In genomic region chr11:119095066-119095880, GRCh38 we compare ENCODE assay signal across 8 cellular contexts. TPM values are rescaled to one million over a fixed set of nuclear protein-coding genes. Genes with fewer than 3 reads are reported as not detected.
DNase-seq lines count a peak whose midpoint lies in the region; FAIRE-seq and TF ChIP-seq lines count a peak whose summit lies in the region.

No MANE protein-coding gene starts in this region.

- CTCF ChIA-PET in activated naive CD4-positive, alpha-beta T cell treated with anti-CD3 and anti-CD28 coated beads for 36 hours (lab: Charles Lee) = interaction anchor here (0.7 to 2.2 kb wide), 5 partner anchors 10 to 229 kb away, joined by 3 to 8 read pairs (median 4); partner anchors contain the start of genes C2CD2L and HMBS

- peaks cover 44% of the 10 kb centered on the region for H3K4me1 Mint-ChIP-seq in HFFc6 (ENCODE audit: low read depth)
- peaks cover 39% of the 10 kb centered on the region for H3K4me1 Mint-ChIP-seq in activated naive CD4-positive, alpha-beta T cell treated with anti-CD3 and anti-CD28 coated beads for 36 hours (ENCODE audit: low read depth)

- H3K27me3 Mint-ChIP-seq in HFFc6 (ENCODE audit: insufficient read depth) = peaks cover 10% of the 10 kb centered on the region
- H3K27me3 Mint-ChIP-seq in activated naive CD4-positive, alpha-beta T cell treated with anti-CD3 and anti-CD28 coated beads for 36 hours (ENCODE audit: low read depth) = no peaks in the 10 kb centered on the region

- H3K4me1 ChIP-seq in SJSA1 (replicated peaks) (peaks cover 14% of the 10 kb centered on the region), neuron (ENCODE audit: insufficient read depth, low read length) (peaks cover 31% of the 10 kb centered on the region)

- peak overlapping the region; percentile 89 for H3K27ac Mint-ChIP-seq in HFFc6
- H3K27ac Mint-ChIP-seq in activated naive CD4-positive, alpha-beta T cell treated with anti-CD3 and anti-CD28 coated beads for 36 hours = peak overlapping the region; percentile 96

- DNase-seq in GM04504 (ENCODE audit: low read depth) (peak; percentile 99), HFFc6 (peak; percentile 100), MV-4-11 (lab: John Stamatoyannopoulos, UW) (peak; percentile 100), SJSA1 (ENCODE audit: low read depth in 1 of 2, low spot score in 2 of 2) (peak; percentile 97), frontal cortex (ENCODE audit: low spot score in 2 of 2) (peak; percentile 95 to 97), stromal cell of bone marrow (ENCODE audit: low read depth) (peak; percentile 99)
- peak; percentile 100 for DNase-seq in activated naive CD4-positive, alpha-beta T cell treated with anti-CD3 and anti-CD28 coated beads for 36 hours

- peak overlapping the region; percentile 92 for H3K4me3 ChIP-seq in SJSA1
- peak overlapping the region; percentile 63 for H3K4me3 ChIP-seq in neuron (ENCODE audit: low read length)

- H2AFZ ChIP-seq in neuron (ENCODE audit: low read depth, low read length) = no peak overlapping the region

- H3K36me3 Mint-ChIP-seq in HFFc6 (ENCODE audit: low read depth) = peaks cover 28% of the 10 kb centered on the region
- H3K36me3 Mint-ChIP-seq in activated naive CD4-positive, alpha-beta T cell treated with anti-CD3 and anti-CD28 coated beads for 36 hours (ENCODE audit: low read depth) = peaks cover 67% of the 10 kb centered on the region

- H3K9me3 Mint-ChIP-seq in HFFc6 = 0 out of 2 replicates have a peak, but pooled peaks cover 5% of the 10 kb centered on the region
- H3K9me3 Mint-ChIP-seq in activated naive CD4-positive, alpha-beta T cell treated with anti-CD3 and anti-CD28 coated beads for 36 hours = no peaks in the 10 kb centered on the region

- peak overlapping the region; percentile 83 for H3K27ac ChIP-seq in SJSA1

- no peaks in the 10 kb centered on the region for H3K9me3 ChIP-seq in SJSA1 (replicated peaks)
- H3K9me3 ChIP-seq in neuron (ENCODE audit: low read length) = no peaks in the 10 kb centered on the region

- H3K27me3 ChIP-seq in SJSA1 (replicated peaks) (no peaks in the 10 kb centered on the region), neuron (ENCODE audit: insufficient read depth, low read length) (no peaks in the 10 kb centered on the region)

- H3K4me3 Mint-ChIP-seq in HFFc6 = peak overlapping the region; percentile 94
- peak overlapping the region; percentile 92 for H3K4me3 Mint-ChIP-seq in activated naive CD4-positive, alpha-beta T cell treated with anti-CD3 and anti-CD28 coated beads for 36 hours

- peak; percentile 40 for TF ChIP-seq CTCF in HFFc6 (IDR thresholded peaks at IDR 0.05)

- H3K36me3 ChIP-seq in SJSA1 (peaks cover 53% of the 10 kb centered on the region), neuron (ENCODE audit: insufficient read depth, low read length) (peaks cover 41% of the 10 kb centered on the region)

- peak; percentile 99 for FAIRE-seq in frontal cortex (lab: Jason Lieb, UNC)

- intact Hi-C loops in activated naive CD4-positive, alpha-beta T cell treated with anti-CD3 and anti-CD28 coated beads for 36 hours (cut with micrococcal nuclease) = loop anchor here (1.0 to 5.0 kb wide), 12 partner anchors 10 to 306 kb away; partner anchors contain the start of genes CENATAC, HINFP, HYOU1 and RNF26

RNA-seq across cellular contexts. Expression of gene DPAGT1, which starts 6.4 kb away (rescaled TPM):
- total RNA-seq in HFFc6 (2021; fragmentation: NEBNext Ultra II Directional; extraction: Animal tissue kit (Norgen Biotek cat#: 25700)) = 10 to 100 TPM; 40.5 to 52.5 (median 49.1) TPM
- total RNA-seq in SJSA1 (2014; rRNA removed; shearing (Covaris generic)) = 9.7 and 17.0 TPM in 2 replicates
- total RNA-seq in activated naive CD4-positive, alpha-beta T cell treated with anti-CD3 and anti-CD28 coated beads for 36 hours = 10 to 100 TPM; 52.2 to 53.1 TPM
- 5.3 TPM for total RNA-seq in frontal cortex

RNA-seq across cellular contexts. Expression of gene HMBS, which starts 10.6 kb away (rescaled TPM):
- 10 to 100 TPM; 31.1 to 45.6 (median 41.9) TPM for total RNA-seq in HFFc6 (2021; fragmentation: NEBNext Ultra II Directional; extraction: Animal tissue kit (Norgen Biotek cat#: 25700))
- total RNA-seq in SJSA1 (2014; rRNA removed; shearing (Covaris generic)) = 2.1 and 6.4 TPM in 2 replicates
- total RNA-seq in activated naive CD4-positive, alpha-beta T cell treated with anti-CD3 and anti-CD28 coated beads for 36 hours = 10 to 100 TPM; 27.9 to 29.4 TPM
- 3.7 TPM for total RNA-seq in frontal cortex

RNA-seq across cellular contexts. Expression of gene C2CD2L, which starts 11.9 kb away (rescaled TPM):
- 10 to 100 TPM; 10.0 to 13.5 (median 10.8) TPM for total RNA-seq in HFFc6 (2021; fragmentation: NEBNext Ultra II Directional; extraction: Animal tissue kit (Norgen Biotek cat#: 25700))
- 5.1 and 5.4 TPM in 2 replicates for total RNA-seq in SJSA1 (2014; rRNA removed; shearing (Covaris generic))
- 10 to 100 TPM; 20.1 to 20.8 TPM for total RNA-seq in activated naive CD4-positive, alpha-beta T cell treated with anti-CD3 and anti-CD28 coated beads for 36 hours
- total RNA-seq in frontal cortex = 11.4 TPM

RNA-seq across cellular contexts. Expression of gene HINFP, which starts 26.1 kb away (rescaled TPM):
- total RNA-seq in HFFc6 (2021; fragmentation: NEBNext Ultra II Directional; extraction: Animal tissue kit (Norgen Biotek cat#: 25700)) = 10 to 100 TPM in 4 of 6 experiments, 1 to 10 TPM in 2; 9.9 to 13.4 (median 11.3) TPM
- 3.1 and 6.7 TPM in 2 replicates for total RNA-seq in SJSA1 (2014; rRNA removed; shearing (Covaris generic))
- total RNA-seq in activated naive CD4-positive, alpha-beta T cell treated with anti-CD3 and anti-CD28 coated beads for 36 hours = 10 to 100 TPM; 24.5 to 25.2 TPM
- total RNA-seq in frontal cortex = 24.5 TPM

RNA-seq across cellular contexts. Expression of gene VPS11, which starts 27.7 kb away (rescaled TPM):
- 10 to 100 TPM; 27.4 to 31.4 (median 27.8) TPM for total RNA-seq in HFFc6 (2021; fragmentation: NEBNext Ultra II Directional; extraction: Animal tissue kit (Norgen Biotek cat#: 25700))
- 5.6 and 11.2 TPM in 2 replicates for total RNA-seq in SJSA1 (2014; rRNA removed; shearing (Covaris generic))
- total RNA-seq in activated naive CD4-positive, alpha-beta T cell treated with anti-CD3 and anti-CD28 coated beads for 36 hours = 10 to 100 TPM; 16.9 to 19.5 TPM
- 26.1 TPM for total RNA-seq in frontal cortex

Comparison
In these comparisons a context has a peak if more than half of its experiments do, and no peak if none do; other contexts are left out.
1. Peak in every context shown above with its lines: DNase-seq, H3K4me3 ChIP-seq and H3K27ac ChIP-seq.